22 cellular contexts compared by ENCODE assay signal in genomic region chr7:391961-392524, GRCh38.
DNase-seq lines count a peak whose midpoint lies in the region; ATAC-seq, FAIRE-seq and TF ChIP-seq lines count a peak whose summit lies in the region.
"Had no signal": no experiment of that assay in that cellular context is flagged by ENCODE, and none has a peak within 500 bp of the region (broad histone marks: within the 10 kb centered on the region; RNA-seq: fewer than 3 reads in every experiment).

No MANE protein-coding gene starts in this region.

- H3K9me2 ChIP-seq in PC-3 (replicated peaks; ENCODE audit: low read length) = no peaks in the 10 kb centered on the region

- POLR2A ChIA-PET in K562 (lab: Yijun Ruan, JAX) = interaction anchor here (0.6 kb wide), 1 partner anchor 18 kb away, joined by 3 read pairs; no protein-coding TSS in a partner anchor
- POLR2A ChIA-PET in PC-3 (lab: Charles Lee; ENCODE audit: unreplicated experiment) = no interaction called here
- POLR2A ChIA-PET in activated CD8-positive, alpha-beta T cell treated with anti-CD3 and anti-CD28 coated beads, Interleukin-2, amount 10 ng/mL, durations not matched to agents 7 days and 5 days (lab: Charles Lee) = no interaction called here

- H2AFZ ChIP-seq in K562 (ENCODE audit: low read depth, low read length) (peak overlapping the region; percentile 59; the same call in 1 of the 2 replicates), PC-3 (ENCODE audit: low read length) (no peak overlapping the region)
- H2AFZ ChIP-seq: GM23338 had no signal

- intact Hi-C loops in K562 (cut with micrococcal nuclease) = no loop called here
- intact Hi-C loops in kidney (cut with DNase I) = no loop called here
- intact Hi-C loops in PC-3 (cut with micrococcal nuclease) = no loop called here

- FAIRE-seq in K562 (lab: Jason Lieb, UNC) (peak; percentile 82), kidney (lab: Jason Lieb, UNC) (no peak)
- FAIRE-seq: GM12892 had no signal

- H3K9me3 Mint-ChIP-seq in stimulated activated effector memory CD8-positive, alpha-beta T cell treated with anti-CD3 and anti-CD28 coated beads, Interleukin-12 subunit alpha, Interleukin-12 subunit beta, amount 100 ng/mL, for 72 hours = peaks cover 23% of the 10 kb centered on the region
- H3K9me3 Mint-ChIP-seq in activated CD8-positive, alpha-beta T cell treated with anti-CD3 and anti-CD28 coated beads, Interleukin-2, amount 10 ng/mL, durations not matched to agents 7 days and 5 days (ENCODE audit: insufficient read depth) = peaks cover 22% of the 10 kb centered on the region

- H3F3A ChIP-seq in PC-3 (ENCODE audit: low read length, unreplicated experiment) = no peaks in the 10 kb centered on the region

- peak overlapping the region in 1 of 2 experiments; percentile 6; a peak in 1 of 4 replicates for H3K9ac ChIP-seq in K562 (ENCODE audit: insufficient read depth in 1 of 2, low read depth in 2 of 2, low read length in 2 of 2)
- H3K9ac ChIP-seq in kidney (ENCODE audit: low read length in 2 of 2) = no peak overlapping the region
- H3K9ac ChIP-seq in PC-3 (ENCODE audit: low read length) = no peak overlapping the region

- H3K36me3 ChIP-seq in K562 (ENCODE audit: control insufficient read depth, insufficient read depth, low read length) = no peaks in the 10 kb centered on the region
- H3K36me3 ChIP-seq in kidney (ENCODE audit: control insufficient read depth in 1 of 2, insufficient read depth in 2 of 2, low read length in 2 of 2) = no peaks in the 10 kb centered on the region
- no peaks in the 10 kb centered on the region for H3K36me3 ChIP-seq in PC-3 (ENCODE audit: low read depth, low read length)

- H3K4me2 ChIP-seq in K562 (ENCODE audit: insufficient read depth, low read length) = peak overlapping the region; percentile 53
- no peak overlapping the region for H3K4me2 ChIP-seq in PC-3 (ENCODE audit: low read length)
- H3K4me2 ChIP-seq: GM23338 had no signal

- H3K4me1 ChIP-seq in K562 (replicated peaks in 1 of 2; ENCODE audit: control insufficient read depth in 2 of 2, insufficient read depth in 2 of 2, low read length in 2 of 2) (peaks cover 3 to 28% of the 10 kb centered on the region in 2 experiments; a peak in 3 of 5 replicates), kidney (ENCODE audit: control insufficient read depth in 1 of 2, insufficient read depth in 1 of 2, low read depth in 1 of 2, low read length in 2 of 2) (no peaks in the 10 kb centered on the region), PC-3 (ENCODE audit: insufficient read depth, low read length) (no peaks in the 10 kb centered on the region)

- H3K4me3 ChIP-seq in K562 (no peak overlapping the region), kidney (ENCODE audit: low read length in 2 of 2) (no peak overlapping the region), PC-3 (ENCODE audit: low read length) (no peak overlapping the region)
- H3K4me3 ChIP-seq: GM23338, lung had no signal

- no peak for TF ChIP-seq RAD21 in K562 (CRISPR knock-in tag; conservative IDR thresholded peaks at IDR 0.05 in 1 of 2, IDR thresholded peaks at IDR 0.05 in 1 of 2)

- TF ChIP-seq POLR2A in K562 (conservative IDR thresholded peaks at IDR 0.05) = no peak

- 2% methylated on average over 25 of the region's 25 CpGs for WGBS in K562 (ENCODE audit: insufficient coverage, low coverage, missing lambda C conversion rate)

- ATAC-seq in K562 (peak; percentile 81), PC-3 (no peak)
- no peak for ATAC-seq in stimulated activated effector memory CD8-positive, alpha-beta T cell treated with anti-CD3 and anti-CD28 coated beads, Interleukin-12 subunit alpha, Interleukin-12 subunit beta, amount 100 ng/mL, for 72 hours
- ATAC-seq in activated CD8-positive, alpha-beta T cell treated with anti-CD3 and anti-CD28 coated beads, Interleukin-2, amount 10 ng/mL, durations not matched to agents 7 days and 5 days = no peak

- H3K79me2 ChIP-seq in K562 (ENCODE audit: control insufficient read depth, insufficient read depth, low read length) = no peaks in the 10 kb centered on the region
- no peaks in the 10 kb centered on the region for H3K79me2 ChIP-seq in PC-3 (ENCODE audit: low read length)

- CTCF ChIA-PET in K562 (lab: Yijun Ruan, JAX; ENCODE audit: low intra/inter-chr PET ratio) = no interaction called here
- CTCF ChIA-PET in PC-3 (lab: Charles Lee) = no interaction called here
- CTCF ChIA-PET in activated CD8-positive, alpha-beta T cell treated with anti-CD3 and anti-CD28 coated beads, Interleukin-2, amount 10 ng/mL, durations not matched to agents 7 days and 5 days (lab: Charles Lee) = no interaction called here

- H3K27ac ChIP-seq in K562 (ENCODE audit: extremely low read depth, low read depth, low read length) (no peak overlapping the region), kidney (ENCODE audit: low read depth in 2 of 2, low read length in 2 of 2) (no peak overlapping the region), PC-3 (ENCODE audit: low read length) (no peak overlapping the region)

- peaks cover 5% of the 10 kb centered on the region for H3K27me3 Mint-ChIP-seq in activated CD8-positive, alpha-beta T cell treated with anti-CD3 and anti-CD28 coated beads, Interleukin-2, amount 10 ng/mL, durations not matched to agents 7 days and 5 days (ENCODE audit: low read depth)

- BruUV-seq in K562 (replicated peaks; lab: Mats Ljungman, UMichigan) (no TSS peak), PC-3 (replicated peaks; lab: Mats Ljungman, UMichigan) (no TSS peak)

- no peak for TF ChIP-seq EP300 in K562 (IDR thresholded peaks at IDR 0.05; ENCODE audit: low read length)

- H3K27me3 ChIP-seq in K562 (ENCODE audit: control insufficient read depth in 2 of 2, insufficient read depth in 2 of 2, low read length in 2 of 2) (peaks cover 26 to 55% of the 10 kb centered on the region in 2 experiments; a peak in 4 of 5 replicates), PC-3 (ENCODE audit: low read length) (no peaks in the 10 kb centered on the region)

- no peak overlapping the region for H3K4me3 Mint-ChIP-seq in stimulated activated effector memory CD8-positive, alpha-beta T cell treated with anti-CD3 and anti-CD28 coated beads, Interleukin-12 subunit alpha, Interleukin-12 subunit beta, amount 100 ng/mL, for 72 hours
- H3K4me3 Mint-ChIP-seq in activated CD8-positive, alpha-beta T cell treated with anti-CD3 and anti-CD28 coated beads, Interleukin-2, amount 10 ng/mL, durations not matched to agents 7 days and 5 days = no peak overlapping the region
- H3K4me3 Mint-ChIP-seq: brain, GM23338 had no signal

- H3K27ac Mint-ChIP-seq in stimulated activated effector memory CD8-positive, alpha-beta T cell treated with anti-CD3 and anti-CD28 coated beads, Interleukin-12 subunit alpha, Interleukin-12 subunit beta, amount 100 ng/mL, for 72 hours = peak overlapping the region; percentile 46
- H3K27ac Mint-ChIP-seq in activated CD8-positive, alpha-beta T cell treated with anti-CD3 and anti-CD28 coated beads, Interleukin-2, amount 10 ng/mL, durations not matched to agents 7 days and 5 days = no peak overlapping the region
- H3K27ac Mint-ChIP-seq: activated T-helper 2 cell treated with anti-CD3 and anti-CD28 coated beads, Interferon-gamma antibody, Interleukin-2, Interleukin-4, amounts not matched to agents 10 μg/mL and 5 μg/mL and 100 μg/mL, durations not matched to agents 14 hours and 24 hours and 36 hours; brain; GM23338 had no signal

- peaks cover 4% of the 10 kb centered on the region; the same call in 1 of the 2 replicates for H3K9me3 ChIP-seq in K562 (replicated peaks; ENCODE audit: control insufficient read depth, insufficient read depth, low read depth, low read length)
- peaks cover 0 to 16% of the 10 kb centered on the region in 2 donors for H3K9me3 ChIP-seq in kidney (ENCODE audit: control insufficient read depth in 1 of 2, low read length in 2 of 2)
- no peaks in the 10 kb centered on the region for H3K9me3 ChIP-seq in PC-3 (ENCODE audit: low read length)

- H3K9me1 ChIP-seq in K562 (ENCODE audit: control insufficient read depth, insufficient read depth, low read length) = no peaks in the 10 kb centered on the region

- in situ Hi-C loops in K562 (cut with MboI) = no loop called here

- DNase-seq in activated CD8-positive, alpha-beta memory T cell treated with anti-CD3 and anti-CD28 coated beads, Interleukin-2, amount 50 U/mL, for 4 hours = peak; percentile 9
- no peak for DNase-seq in activated CD8-positive, alpha-beta memory T cell treated with anti-CD3 and anti-CD28 coated beads, Interleukin-2, amount 50 U/mL, for 48 hours
- DNase-seq in K562 (ENCODE audit: extremely low read depth in 1 of 4, low spot score in 3 of 4) (peak; percentile 38 to 63 (median 46)), kidney (peak; percentile 49), mucosa of gallbladder (ENCODE audit: low spot score) (no peak), PC-3 (no peak)
- DNase-seq in stimulated activated effector memory CD8-positive, alpha-beta T cell treated with anti-CD3 and anti-CD28 coated beads, Interleukin-12 subunit alpha, Interleukin-12 subunit beta, amount 100 ng/mL, for 72 hours (ENCODE audit: low spot score in 2 of 2) = no peak
- no peak for DNase-seq in activated CD8-positive, alpha-beta T cell treated with anti-CD3 and anti-CD28 coated beads, Interleukin-2, amount 10 ng/mL, durations not matched to agents 7 days and 5 days
- DNase-seq: Calu3; NCI-H1092 treated with DMSO at 0.1 percent for 48 hours; NCI-H1930; NCI-H2227 treated with DMSO at 0.1 percent for 48 hours; NCI-H748 treated with DMSO at 0.1 percent for 48 hours; nucleus accumbens; SHP77 treated with DMSO at 0.1 percent for 48 hours; stimulated activated CD4-positive, alpha-beta T cell treated with anti-CD3 and anti-CD28 coated beads, Interleukin-15, amount 100 ng/mL, for 24 hours; stimulated activated CD8-positive, alpha-beta memory T cell treated with anti-CD3 and anti-CD28 coated beads, Interleukin-4, amount 100 ng/mL, for 48 hours had no signal

- TF ChIP-seq CTCF in K562 (IDR thresholded peaks at IDR 0.05 in 2 of 3, conservative IDR thresholded peaks at IDR 0.05 in 1 of 3; ENCODE audit: insufficient read depth in 2 of 3, low read depth in 1 of 3, low read length in 3 of 3) (no peak), kidney (IDR thresholded peaks at IDR 0.05; ENCODE audit: borderline replicate concordance, extremely low read depth, insufficient read depth) (no peak), PC-3 (conservative IDR thresholded peaks at IDR 0.05; ENCODE audit: low read depth, low read length) (no peak)

- H4K20me1 ChIP-seq in K562 (replicated peaks; ENCODE audit: control insufficient read depth, insufficient read depth, low read length) (no peaks in the 10 kb centered on the region), PC-3 (ENCODE audit: low read length) (no peaks in the 10 kb centered on the region)

- no peaks in the 10 kb centered on the region for H3K4me1 Mint-ChIP-seq in stimulated activated effector memory CD8-positive, alpha-beta T cell treated with anti-CD3 and anti-CD28 coated beads, Interleukin-12 subunit alpha, Interleukin-12 subunit beta, amount 100 ng/mL, for 72 hours
- no peaks in the 10 kb centered on the region for H3K4me1 Mint-ChIP-seq in activated CD8-positive, alpha-beta T cell treated with anti-CD3 and anti-CD28 coated beads, Interleukin-2, amount 10 ng/mL, durations not matched to agents 7 days and 5 days (ENCODE audit: low read depth)
- H3K4me1 Mint-ChIP-seq: brain, GM23338 had no signal

- H3K36me3 Mint-ChIP-seq in stimulated activated effector memory CD8-positive, alpha-beta T cell treated with anti-CD3 and anti-CD28 coated beads, Interleukin-12 subunit alpha, Interleukin-12 subunit beta, amount 100 ng/mL, for 72 hours = no peaks in the 10 kb centered on the region
- peaks cover 5% of the 10 kb centered on the region for H3K36me3 Mint-ChIP-seq in activated CD8-positive, alpha-beta T cell treated with anti-CD3 and anti-CD28 coated beads, Interleukin-2, amount 10 ng/mL, durations not matched to agents 7 days and 5 days (ENCODE audit: low read depth)

Comparison
In these comparisons a context has a peak if more than half of its experiments do, and no peak if none do; other contexts are left out.
1. DNase-seq: peak in activated CD8-positive, alpha-beta memory T cell treated with anti-CD3 and anti-CD28 coated beads, Interleukin-2, amount 50 U/mL, for 4 hours (single experiment), K562 (4 of 4) and kidney (single experiment); none in activated CD8-positive, alpha-beta memory T cell treated with anti-CD3 and anti-CD28 coated beads, Interleukin-2, amount 50 U/mL, for 48 hours (single experiment), stimulated activated effector memory CD8-positive, alpha-beta T cell treated with anti-CD3 and anti-CD28 coated beads, Interleukin-12 subunit alpha, Interleukin-12 subunit beta, amount 100 ng/mL, for 72 hours (0 of 2), mucosa of gallbladder (single experiment), PC-3 (single experiment) and activated CD8-positive, alpha-beta T cell treated with anti-CD3 and anti-CD28 coated beads, Interleukin-2, amount 10 ng/mL, durations not matched to agents 7 days and 5 days (single experiment).